1 cellular context compared by ENCODE assay signal in the genomic region with DNA sequence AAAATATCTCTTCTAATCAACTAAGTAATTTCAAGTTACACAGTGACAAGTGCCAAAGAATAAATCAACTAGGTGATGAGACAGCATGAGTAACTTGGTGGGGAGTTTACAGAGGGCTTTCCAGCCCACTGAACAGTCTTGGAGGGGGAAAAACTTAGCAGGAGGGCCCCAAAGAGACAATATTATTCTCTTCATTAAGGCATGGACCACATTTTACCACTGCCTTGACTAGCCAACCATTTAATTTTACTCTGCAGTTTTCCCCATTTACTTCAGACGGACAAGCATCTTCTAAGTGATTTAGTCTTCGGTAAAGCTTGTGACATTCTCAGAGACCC.
TF ChIP-seq lines count a peak whose summit lies in the region.

No MANE protein-coding gene starts in this region.

TF ChIP-seq in GM12878, 131 proteins besides CTCF, POLR2A, EP300 and RAD21:
- TF ChIP-seq BACH1 (IDR thresholded peaks at IDR 0.05; ENCODE audit: borderline replicate concordance) (no peak), CBFB (IDR thresholded peaks at IDR 0.05; ENCODE audit: low read depth) (no peak), JUND (IDR thresholded peaks at IDR 0.05; ENCODE audit: low read depth, low read length) (no peak), JUNB (IDR thresholded peaks at IDR 0.05) (no peak), HDAC2 (IDR thresholded peaks at IDR 0.05) (no peak), POLR2AphosphoS5 (IDR thresholded peaks at IDR 0.05; ENCODE audit: low read length) (no peak), YBX1 (IDR thresholded peaks at IDR 0.05) (no peak), MXI1 (IDR thresholded peaks at IDR 0.05; ENCODE audit: low read depth, low read length) (no peak), ETV6 (conservative IDR thresholded peaks at IDR 0.05 in 1 of 2, IDR thresholded peaks at IDR 0.05 in 1 of 2; ENCODE audit: borderline replicate concordance in 1 of 2, low read depth in 1 of 2) (no peak), ZNF217 (IDR thresholded peaks at IDR 0.05) (no peak), IKZF1 (conservative IDR thresholded peaks at IDR 0.05) (no peak)
- TF ChIP-seq, protein P1, sequence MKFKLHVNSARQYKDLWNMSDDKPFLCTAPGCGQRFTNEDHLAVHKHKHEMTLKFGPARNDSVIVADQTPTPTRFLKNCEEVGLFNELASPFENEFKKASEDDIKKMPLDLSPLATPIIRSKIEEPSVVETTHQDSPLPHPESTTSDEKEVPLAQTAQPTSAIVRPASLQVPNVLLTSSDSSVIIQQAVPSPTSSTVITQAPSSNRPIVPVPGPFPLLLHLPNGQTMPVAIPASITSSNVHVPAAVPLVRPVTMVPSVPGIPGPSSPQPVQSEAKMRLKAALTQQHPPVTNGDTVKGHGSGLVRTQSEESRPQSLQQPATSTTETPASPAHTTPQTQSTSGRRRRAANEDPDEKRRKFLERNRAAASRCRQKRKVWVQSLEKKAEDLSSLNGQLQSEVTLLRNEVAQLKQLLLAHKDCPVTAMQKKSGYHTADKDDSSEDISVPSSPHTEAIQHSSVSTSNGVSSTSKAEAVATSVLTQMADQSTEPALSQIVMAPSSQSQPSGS (IDR thresholded peaks at IDR 0.05; ENCODE audit: low read length) = no peak
- TF ChIP-seq, protein P2, sequence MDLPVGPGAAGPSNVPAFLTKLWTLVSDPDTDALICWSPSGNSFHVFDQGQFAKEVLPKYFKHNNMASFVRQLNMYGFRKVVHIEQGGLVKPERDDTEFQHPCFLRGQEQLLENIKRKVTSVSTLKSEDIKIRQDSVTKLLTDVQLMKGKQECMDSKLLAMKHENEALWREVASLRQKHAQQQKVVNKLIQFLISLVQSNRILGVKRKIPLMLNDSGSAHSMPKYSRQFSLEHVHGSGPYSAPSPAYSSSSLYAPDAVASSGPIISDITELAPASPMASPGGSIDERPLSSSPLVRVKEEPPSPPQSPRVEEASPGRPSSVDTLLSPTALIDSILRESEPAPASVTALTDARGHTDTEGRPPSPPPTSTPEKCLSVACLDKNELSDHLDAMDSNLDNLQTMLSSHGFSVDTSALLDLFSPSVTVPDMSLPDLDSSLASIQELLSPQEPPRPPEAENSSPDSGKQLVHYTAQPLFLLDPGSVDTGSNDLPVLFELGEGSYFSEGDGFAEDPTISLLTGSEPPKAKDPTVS (IDR thresholded peaks at IDR 0.05; ENCODE audit: low read depth, low read length) = no peak
- TF ChIP-seq, protein P3, sequence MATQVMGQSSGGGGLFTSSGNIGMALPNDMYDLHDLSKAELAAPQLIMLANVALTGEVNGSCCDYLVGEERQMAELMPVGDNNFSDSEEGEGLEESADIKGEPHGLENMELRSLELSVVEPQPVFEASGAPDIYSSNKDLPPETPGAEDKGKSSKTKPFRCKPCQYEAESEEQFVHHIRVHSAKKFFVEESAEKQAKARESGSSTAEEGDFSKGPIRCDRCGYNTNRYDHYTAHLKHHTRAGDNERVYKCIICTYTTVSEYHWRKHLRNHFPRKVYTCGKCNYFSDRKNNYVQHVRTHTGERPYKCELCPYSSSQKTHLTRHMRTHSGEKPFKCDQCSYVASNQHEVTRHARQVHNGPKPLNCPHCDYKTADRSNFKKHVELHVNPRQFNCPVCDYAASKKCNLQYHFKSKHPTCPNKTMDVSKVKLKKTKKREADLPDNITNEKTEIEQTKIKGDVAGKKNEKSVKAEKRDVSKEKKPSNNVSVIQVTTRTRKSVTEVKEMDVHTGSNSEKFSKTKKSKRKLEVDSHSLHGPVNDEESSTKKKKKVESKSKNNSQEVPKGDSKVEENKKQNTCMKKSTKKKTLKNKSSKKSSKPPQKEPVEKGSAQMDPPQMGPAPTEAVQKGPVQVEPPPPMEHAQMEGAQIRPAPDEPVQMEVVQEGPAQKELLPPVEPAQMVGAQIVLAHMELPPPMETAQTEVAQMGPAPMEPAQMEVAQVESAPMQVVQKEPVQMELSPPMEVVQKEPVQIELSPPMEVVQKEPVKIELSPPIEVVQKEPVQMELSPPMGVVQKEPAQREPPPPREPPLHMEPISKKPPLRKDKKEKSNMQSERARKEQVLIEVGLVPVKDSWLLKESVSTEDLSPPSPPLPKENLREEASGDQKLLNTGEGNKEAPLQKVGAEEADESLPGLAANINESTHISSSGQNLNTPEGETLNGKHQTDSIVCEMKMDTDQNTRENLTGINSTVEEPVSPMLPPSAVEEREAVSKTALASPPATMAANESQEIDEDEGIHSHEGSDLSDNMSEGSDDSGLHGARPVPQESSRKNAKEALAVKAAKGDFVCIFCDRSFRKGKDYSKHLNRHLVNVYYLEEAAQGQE (IDR thresholded peaks at IDR 0.05; ENCODE audit: low read depth, low read length) = no peak
- TF ChIP-seq, protein P4, sequence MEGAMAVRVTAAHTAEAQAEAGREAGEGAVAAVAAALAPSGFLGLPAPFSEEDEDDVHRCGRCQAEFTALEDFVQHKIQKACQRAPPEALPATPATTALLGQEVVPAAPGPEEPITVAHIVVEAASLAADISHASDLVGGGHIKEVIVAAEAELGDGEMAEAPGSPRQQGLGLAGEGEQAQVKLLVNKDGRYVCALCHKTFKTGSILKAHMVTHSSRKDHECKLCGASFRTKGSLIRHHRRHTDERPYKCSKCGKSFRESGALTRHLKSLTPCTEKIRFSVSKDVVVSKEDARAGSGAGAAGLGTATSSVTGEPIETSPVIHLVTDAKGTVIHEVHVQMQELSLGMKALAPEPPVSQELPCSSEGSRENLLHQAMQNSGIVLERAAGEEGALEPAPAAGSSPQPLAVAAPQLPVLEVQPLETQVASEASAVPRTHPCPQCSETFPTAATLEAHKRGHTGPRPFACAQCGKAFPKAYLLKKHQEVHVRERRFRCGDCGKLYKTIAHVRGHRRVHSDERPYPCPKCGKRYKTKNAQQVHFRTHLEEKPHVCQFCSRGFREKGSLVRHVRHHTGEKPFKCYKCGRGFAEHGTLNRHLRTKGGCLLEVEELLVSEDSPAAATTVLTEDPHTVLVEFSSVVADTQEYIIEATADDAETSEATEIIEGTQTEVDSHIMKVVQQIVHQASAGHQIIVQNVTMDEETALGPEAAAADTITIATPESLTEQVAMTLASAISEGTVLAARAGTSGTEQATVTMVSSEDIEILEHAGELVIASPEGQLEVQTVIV (IDR thresholded peaks at IDR 0.05; ENCODE audit: borderline replicate concordance, partially characterized antibody) = no peak
TF ChIP-seq in GM12878: peak in this region for 0.
